ENCODE assay signal across 13 cellular contexts in genomic region chr4:1172971-1173757, GRCh38. TPM values are rescaled to one million over a fixed set of nuclear protein-coding genes. Genes with fewer than 3 reads are reported as not detected.
DNase-seq lines count a peak whose midpoint lies in the region; ATAC-seq and TF ChIP-seq lines count a peak whose summit lies in the region.
"Had no signal": no experiment of that assay in that cellular context is flagged by ENCODE, and none has a peak within 500 bp of the region (broad histone marks: within the 10 kb centered on the region; RNA-seq: fewer than 3 reads in every experiment).

No MANE protein-coding gene starts in this region.

- H3K9me3 ChIP-seq in esophagus squamous epithelium (no peaks in the 10 kb centered on the region), mucosa of rectum (ENCODE audit: control insufficient read depth in 2 of 2, low read length in 2 of 2) (no peaks in the 10 kb centered on the region)
- H3K9me3 ChIP-seq: BE2C had no signal

- H3K4me3 ChIP-seq in esophagus squamous epithelium = peak overlapping the region in 3 of 4 donors; percentile 48 to 64 (median 52)
- no peak overlapping the region for H3K4me3 ChIP-seq in mucosa of rectum (ENCODE audit: low read length in 2 of 2)
- H3K4me3 ChIP-seq in urinary bladder (ENCODE audit: low read depth, low read length) = no peak overlapping the region

- H3K27me3 Mint-ChIP-seq in activated naive CD8-positive, alpha-beta T cell = peaks cover 7% of the 10 kb centered on the region
- peaks cover 27% of the 10 kb centered on the region for H3K27me3 Mint-ChIP-seq in activated naive CD8-positive, alpha-beta T cell treated with anti-CD3 and anti-CD28 coated beads, Interleukin-2, amount 50 U/mL, for 24 hours

- intact Hi-C loops in esophagus squamous epithelium (cut with DNase I) = no loop called here

- H3K27ac Mint-ChIP-seq in activated naive CD8-positive, alpha-beta T cell = no peak overlapping the region
- no peak overlapping the region for H3K27ac Mint-ChIP-seq in activated naive CD8-positive, alpha-beta T cell treated with anti-CD3 and anti-CD28 coated beads, Interleukin-2, amount 50 U/mL, for 24 hours

- no peak overlapping the region for H3K9ac ChIP-seq in mucosa of rectum (ENCODE audit: low read depth in 1 of 2, low read length in 2 of 2)

- H3K27ac ChIP-seq in esophagus squamous epithelium = peak overlapping the region; percentile 78 to 84 (median 82)
- H3K27ac ChIP-seq in mucosa of rectum (ENCODE audit: low read depth in 2 of 2, low read length in 2 of 2) = peak overlapping the region; percentile 52 to 67
- H3K27ac ChIP-seq in urinary bladder (ENCODE audit: low read depth) = peak overlapping the region; percentile 42
- H3K27ac ChIP-seq: HL-60 had no signal

- 44 to 50% methylated on average over 6 to 8 of the region's 20 CpGs for WGBS in esophagus squamous epithelium, 2 donors
- WGBS in urinary bladder = 46% methylated on average over 19 of the region's 20 CpGs

- no peaks in the 10 kb centered on the region for H3K36me3 Mint-ChIP-seq in activated naive CD8-positive, alpha-beta T cell
- no peaks in the 10 kb centered on the region for H3K36me3 Mint-ChIP-seq in activated naive CD8-positive, alpha-beta T cell treated with anti-CD3 and anti-CD28 coated beads, Interleukin-2, amount 50 U/mL, for 24 hours (ENCODE audit: low read depth)

- H3K9me3 Mint-ChIP-seq in activated naive CD8-positive, alpha-beta T cell (ENCODE audit: low read depth) = no peaks in the 10 kb centered on the region
- H3K9me3 Mint-ChIP-seq in activated naive CD8-positive, alpha-beta T cell treated with anti-CD3 and anti-CD28 coated beads, Interleukin-2, amount 50 U/mL, for 24 hours = no peaks in the 10 kb centered on the region

- peaks cover 10% of the 10 kb centered on the region for H3K4me1 Mint-ChIP-seq in activated naive CD8-positive, alpha-beta T cell (ENCODE audit: low read depth)
- peaks cover 7% of the 10 kb centered on the region for H3K4me1 Mint-ChIP-seq in activated naive CD8-positive, alpha-beta T cell treated with anti-CD3 and anti-CD28 coated beads, Interleukin-2, amount 50 U/mL, for 24 hours

- peak overlapping the region; percentile 23 for H3K4me3 Mint-ChIP-seq in activated naive CD8-positive, alpha-beta T cell
- H3K4me3 Mint-ChIP-seq in activated naive CD8-positive, alpha-beta T cell treated with anti-CD3 and anti-CD28 coated beads, Interleukin-2, amount 50 U/mL, for 24 hours = no peak overlapping the region

- H3K36me3 ChIP-seq in esophagus squamous epithelium = peaks cover 0 to 27% (median 0%) of the 10 kb centered on the region in 3 donors
- no peaks in the 10 kb centered on the region for H3K36me3 ChIP-seq in mucosa of rectum (ENCODE audit: control insufficient read depth in 2 of 2, insufficient read depth in 2 of 2, low read length in 2 of 2)
- H3K36me3 ChIP-seq in urinary bladder (ENCODE audit: insufficient read depth) = no peaks in the 10 kb centered on the region
- H3K36me3 ChIP-seq: BE2C had no signal

- no peak for DNase-seq in activated naive CD8-positive, alpha-beta T cell treated with anti-CD3 and anti-CD28 coated beads, Interleukin-2, amount 50 U/mL, for 24 hours
- DNase-seq in esophagus squamous epithelium (lab: John Stamatoyannopoulos, UW) = no peak
- DNase-seq in NCI-H345 (lab: John Stamatoyannopoulos, UW) = no peak
- no peak for DNase-seq in dermis blood vessel endothelial cell
- DNase-seq: activated CD4-positive, alpha-beta T cell treated with anti-CD3 and anti-CD28 coated beads for 48 hours; BE2C; NCI-H524 treated with DMSO at 0.1 percent for 48 hours; stimulated activated naive CD4-positive, alpha-beta T cell treated with Interleukin-2 at 50 U/mL for 16 hours had no signal

- TF ChIP-seq POLR2A in esophagus squamous epithelium (IDR thresholded peaks at IDR 0.05) = no peak

- H3K4me1 ChIP-seq in esophagus squamous epithelium (peaks cover 46 to 86% (median 47%) of the 10 kb centered on the region in 3 donors), mucosa of rectum (ENCODE audit: control insufficient read depth in 2 of 2, insufficient read depth in 2 of 2, low read length in 2 of 2) (peaks cover 14 to 32% of the 10 kb centered on the region in 2 donors), urinary bladder (ENCODE audit: insufficient read depth) (no peaks in the 10 kb centered on the region)
- H3K4me1 ChIP-seq: BE2C had no signal

- H3K27me3 ChIP-seq in esophagus squamous epithelium = peaks cover 0 to 36% (median 3%) of the 10 kb centered on the region in 4 donors
- peaks cover 21 to 32% of the 10 kb centered on the region in 2 donors for H3K27me3 ChIP-seq in mucosa of rectum (ENCODE audit: control insufficient read depth in 2 of 2, insufficient read depth in 2 of 2, low read length in 2 of 2)

- no peak for TF ChIP-seq CTCF in esophagus squamous epithelium (IDR thresholded peaks at IDR 0.05)

- no peak for ATAC-seq in activated naive CD8-positive, alpha-beta T cell treated with anti-CD3 and anti-CD28 coated beads, Interleukin-2, amount 50 U/mL, for 24 hours
- ATAC-seq in HG03097 (IDR thresholded peaks at IDR 0.05; ENCODE audit: low FRiP score, unreplicated experiment) = no peak

RNA-seq across cellular contexts. Expression of gene SPON2, which starts 0.8 kb away (rescaled TPM):
- total RNA-seq in esophagus squamous epithelium = 10 to 100 TPM; 14.5 to 53.4 (median 21.3) TPM
- total RNA-seq in urinary bladder = 119 TPM
- polyA plus RNA-seq in urinary bladder = 123 TPM
- 0.65 and 1.5 TPM in 2 replicates for total RNA-seq in dermis blood vessel endothelial cell

RNA-seq across cellular contexts. Expression of gene RNF212, which starts 59.8 kb away (rescaled TPM):
- total RNA-seq in esophagus squamous epithelium (1 to 10 TPM in 2 of 4 donors, under 1 TPM in 2; 0.53 to 6.3 (median 1.9) TPM), urinary bladder (4.0 TPM), dermis blood vessel endothelial cell (0.85 and 1.1 TPM in 2 replicates)
- polyA plus RNA-seq in urinary bladder = 4.2 TPM

Comparison
In these comparisons a context has a peak if more than half of its experiments do, and no peak if none do; other contexts are left out.
1. H3K4me3 ChIP-seq: peak in esophagus squamous epithelium (3 of 4); none in mucosa of rectum (0 of 2) and urinary bladder (single experiment).
2. Peak in every context shown above with its lines, with median percentiles within 50 percentile points of each other: H3K27ac ChIP-seq.